Comparison of ENCODE assay signal across 9 cellular contexts in the genomic region with DNA sequence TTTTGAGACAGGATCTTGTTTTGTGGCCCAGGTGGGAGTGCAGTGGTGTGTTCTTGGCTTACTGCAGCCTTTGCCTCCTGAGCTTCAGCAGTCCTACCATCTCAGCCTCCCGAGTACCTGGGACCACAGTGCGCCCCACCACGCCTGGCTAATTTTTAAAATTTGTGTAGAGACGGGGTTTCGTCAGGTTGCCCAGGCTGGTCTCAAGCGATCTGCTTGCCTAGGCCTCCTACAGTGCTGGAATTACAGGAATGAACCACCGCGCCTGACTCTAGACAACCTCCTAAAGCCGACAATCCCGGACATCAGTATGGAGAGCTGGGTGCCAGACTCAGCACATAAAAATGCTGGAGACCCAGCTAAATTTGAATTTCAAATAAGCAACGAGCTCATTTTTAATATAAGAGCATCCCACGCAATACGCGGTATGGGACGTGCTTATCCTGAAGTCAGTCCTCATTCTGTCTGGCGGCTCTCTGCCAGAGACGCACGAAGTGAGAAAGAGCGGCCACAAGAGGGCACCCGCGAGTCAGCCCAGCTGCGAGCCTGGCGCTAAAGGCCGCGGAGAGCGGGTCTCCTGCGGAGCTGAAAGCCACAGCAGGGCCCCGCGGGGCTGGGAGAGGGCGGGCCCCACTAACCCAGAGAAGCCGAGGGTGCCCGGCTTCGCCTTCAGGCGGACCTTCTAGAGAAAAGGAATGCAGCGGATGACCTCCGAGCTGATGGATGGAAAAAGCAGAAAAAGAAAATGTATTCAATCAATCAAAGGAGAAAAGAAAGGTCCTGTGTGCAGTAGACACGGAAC. TPM values are rescaled to one million over a fixed set of nuclear protein-coding genes. Genes with fewer than 3 reads are reported as not detected.
A peak's percentile ranks its signal among the peaks of the same experiment; 100 is the strongest.
DNase-seq lines count a peak whose midpoint lies in the region; ATAC-seq, FAIRE-seq and TF ChIP-seq lines count a peak whose summit lies in the region.
"Had no signal": no experiment of that assay in that cellular context is flagged by ENCODE, and none has a peak within 500 bp of the region (broad histone marks: within the 10 kb centered on the region; RNA-seq: fewer than 3 reads in every experiment).

No MANE protein-coding gene starts in this region.

- no peaks in the 10 kb centered on the region for H3K79me2 ChIP-seq in Karpas-422 (ENCODE audit: low read length)

- TF ChIP-seq EP300 in gastroesophageal sphincter (IDR thresholded peaks at IDR 0.05) (no peak), tibial nerve (IDR thresholded peaks at IDR 0.05) (no peak)

- 3 to 15% methylated on average over 17 of the region's 37 CpGs for WGBS in gastroesophageal sphincter (ENCODE audit: low coverage in 1 of 2), 2 donors
- WGBS in pancreas, 2 donors: 7% methylated on average over 37 of the region's 37 CpGs
- WGBS in tibial nerve, 2 donors: 7 to 8% methylated on average over 34 to 37 of the region's 37 CpGs

- intact Hi-C loops in pancreas (cut with DNase I): no loop called here

- peak overlapping the region; percentile 59 for H3K4me2 ChIP-seq in Karpas-422 (ENCODE audit: low read depth, low read length, poor library complexity, severe bottlenecking)

- H3K4me1 ChIP-seq in Karpas-422 (ENCODE audit: low read length) (peaks cover 26% of the 10 kb centered on the region), SJSA1 (replicated peaks) (peaks cover 3% of the 10 kb centered on the region; the same call in 1 of the 2 replicates), gastroesophageal sphincter (peaks cover 3 to 28% (median 17%) of the 10 kb centered on the region in 3 donors), pancreas (peaks cover 0 to 8% (median 7%) of the 10 kb centered on the region in 3 donors), tibial nerve (peaks cover 0 to 33% (median 17%) of the 10 kb centered on the region in 4 donors)

- peak overlapping the region; percentile 56 for H3K9ac ChIP-seq in Karpas-422 (ENCODE audit: low read length)

- FAIRE-seq in pancreas (lab: Jason Lieb, UNC): no peak

- no peak overlapping the region for H3K4me3 ChIP-seq in Karpas-422 (ENCODE audit: low read length)
- H3K4me3 ChIP-seq in SJSA1: no peak overlapping the region
- H3K4me3 ChIP-seq in gastroesophageal sphincter: peak overlapping the region in 1 of 2 donors; percentile 35
- peak overlapping the region in 2 of 4 donors; percentile 17 to 33 for H3K4me3 ChIP-seq in pancreas
- peak overlapping the region in 2 of 4 donors; percentile 22 to 31 for H3K4me3 ChIP-seq in tibial nerve

- DNase-seq in EH (ENCODE audit: low read depth) (peak; percentile 85), Karpas-422 (peak; percentile 95), SJSA1 (ENCODE audit: low read depth in 1 of 2, low spot score in 2 of 2) (peak; percentile 77 to 82), activated gamma-delta T cell (lab: John Stamatoyannopoulos, UW) (peak; percentile 49), pancreas (peak; percentile 77 to 97 (median 91)), tibial nerve (ENCODE audit: low spot score in 2 of 2) (peak; percentile 68 to 77)

- H3K27ac ChIP-seq in Karpas-422 (ENCODE audit: low read length) (no peak overlapping the region), SJSA1 (no peak overlapping the region), gastroesophageal sphincter (no peak overlapping the region), pancreas (no peak overlapping the region), tibial nerve (no peak overlapping the region)

- H3K36me3 ChIP-seq in Karpas-422 (ENCODE audit: insufficient read depth, low read length): no peaks in the 10 kb centered on the region
- no peaks in the 10 kb centered on the region for H3K36me3 ChIP-seq in SJSA1
- H3K36me3 ChIP-seq in gastroesophageal sphincter: no peaks in the 10 kb centered on the region
- no peaks in the 10 kb centered on the region for H3K36me3 ChIP-seq in pancreas
- H3K36me3 ChIP-seq in tibial nerve: no peaks in the 10 kb centered on the region

- ATAC-seq in GM21737 (IDR thresholded peaks at IDR 0.05; ENCODE audit: unreplicated experiment): peak; percentile 86
- ATAC-seq in gastroesophageal sphincter: peak; percentile 85
- peak; percentile 80 to 93 (median 89) for ATAC-seq in pancreas

- no peak overlapping the region for H2AFZ ChIP-seq in Karpas-422 (ENCODE audit: low read length)

- H4K20me1 ChIP-seq in Karpas-422 (ENCODE audit: insufficient read depth, low read depth, low read length): no peaks in the 10 kb centered on the region; the same call in 1 of the 2 replicates

- no peaks in the 10 kb centered on the region for H3K27me3 ChIP-seq in Karpas-422 (ENCODE audit: low read length)
- H3K27me3 ChIP-seq in SJSA1 (replicated peaks): peaks cover 66% of the 10 kb centered on the region
- peaks cover 88% of the 10 kb centered on the region for H3K27me3 ChIP-seq in gastroesophageal sphincter
- H3K27me3 ChIP-seq in pancreas: peaks cover 0 to 25% (median 15%) of the 10 kb centered on the region in 4 donors
- H3K27me3 ChIP-seq in tibial nerve: peaks cover 0 to 80% of the 10 kb centered on the region in 2 donors

- peak in 3 of 4 experiments; percentile 85 to 96 (median 85) for TF ChIP-seq CTCF in gastroesophageal sphincter (IDR thresholded peaks at IDR 0.05)
- peak; percentile 94 to 98 (median 96) for TF ChIP-seq CTCF in pancreas (IDR thresholded peaks at IDR 0.05)
- peak; percentile 87 to 97 (median 92) for TF ChIP-seq CTCF in tibial nerve (IDR thresholded peaks at IDR 0.05)

- TF ChIP-seq POLR2A in gastroesophageal sphincter (IDR thresholded peaks at IDR 0.05) (no peak), tibial nerve (IDR thresholded peaks at IDR 0.05) (no peak)

- H3K9me3 ChIP-seq in Karpas-422 (ENCODE audit: low read length) (no peaks in the 10 kb centered on the region), SJSA1 (replicated peaks) (no peaks in the 10 kb centered on the region), gastroesophageal sphincter (no peaks in the 10 kb centered on the region), pancreas (no peaks in the 10 kb centered on the region), tibial nerve (no peaks in the 10 kb centered on the region)

- H3K9me2 ChIP-seq in Karpas-422 (replicated peaks; ENCODE audit: insufficient read depth, low read length): no peaks in the 10 kb centered on the region

RNA-seq across cellular contexts. Expression of gene CALY, which starts 7.1 kb away (rescaled TPM):
- not detected in 2 replicates for total RNA-seq in Karpas-422 (2014; rRNA removed; shearing (Covaris generic); ENCODE audit: low replicate concordance)
- not detected in 2 replicates for total RNA-seq in SJSA1 (2014; rRNA removed; shearing (Covaris generic))
- total RNA-seq in gastroesophageal sphincter (1 to 10 TPM in 2 of 4 donors, under 1 TPM in 1, not detected in 1; 0.47 to 1.5 (median 1.5) TPM), pancreas (1 to 10 TPM in 4 of 6 donors, under 1 TPM in 2; 0.75 to 7.0 (median 2.3) TPM), tibial nerve (1 to 10 TPM in 2 of 4 donors, under 1 TPM in 1, not detected in 1; 0.60 to 4.4 (median 1.2) TPM)
- polyA plus RNA-seq in pancreas: 10 to 100 TPM in 1 of 2 donors, 1 to 10 TPM in 1; 3.7 to 17.8 TPM

RNA-seq across cellular contexts. Expression of gene PRAP1, which starts 17.6 kb away (rescaled TPM):
- not detected in 2 replicates for total RNA-seq in Karpas-422 (2014; rRNA removed; shearing (Covaris generic); ENCODE audit: low replicate concordance)
- not detected in 2 replicates for total RNA-seq in SJSA1 (2014; rRNA removed; shearing (Covaris generic))
- total RNA-seq in gastroesophageal sphincter: not detected
- not detected for total RNA-seq in pancreas
- polyA plus RNA-seq in pancreas: not detected
- total RNA-seq in tibial nerve: 10 to 100 TPM in 3 of 4 donors, 1 to 10 TPM in 1; 9.8 to 29.4 (median 16.6) TPM
- total RNA-seq: temporal lobe had no signal

RNA-seq across cellular contexts. Expression of gene ZNF511, which starts 20.9 kb away (rescaled TPM):
- 14.0 and 38.6 TPM in 2 replicates for total RNA-seq in Karpas-422 (2014; rRNA removed; shearing (Covaris generic); ENCODE audit: low replicate concordance)
- total RNA-seq in SJSA1 (2014; rRNA removed; shearing (Covaris generic)): 22.7 and 37.9 TPM in 2 replicates
- total RNA-seq in gastroesophageal sphincter: 10 to 100 TPM; 15.1 to 42.2 (median 25.4) TPM
- total RNA-seq in pancreas: 10 to 100 TPM; 13.3 to 18.7 (median 16.3) TPM
- 10 to 100 TPM; 28.1 to 40.3 TPM for polyA plus RNA-seq in pancreas
- total RNA-seq in tibial nerve: 10 to 100 TPM; 29.3 to 44.8 (median 35.0) TPM

RNA-seq across cellular contexts. Expression of gene TUBGCP2, which starts 20.9 kb away (rescaled TPM):
- total RNA-seq in Karpas-422 (2014; rRNA removed; shearing (Covaris generic); ENCODE audit: low replicate concordance): 21.4 and 29.5 TPM in 2 replicates
- 49.7 and 74.3 TPM in 2 replicates for total RNA-seq in SJSA1 (2014; rRNA removed; shearing (Covaris generic))
- total RNA-seq in gastroesophageal sphincter (10 to 100 TPM; 35.8 to 47.3 (median 38.8) TPM), pancreas (10 to 100 TPM; 23.5 to 33.3 (median 28.9) TPM), tibial nerve (10 to 100 TPM; 35.8 to 73.5 (median 45.7) TPM)
- polyA plus RNA-seq in pancreas: 100 to 1,000 TPM in 1 of 2 donors, 10 to 100 TPM in 1; 97.5 to 161 TPM

RNA-seq across cellular contexts. Expression of gene FUOM, which starts 28.2 kb away (rescaled TPM):
- total RNA-seq in Karpas-422 (2014; rRNA removed; shearing (Covaris generic); ENCODE audit: low replicate concordance): 0.97 and 1.5 TPM in 2 replicates
- 2.5 and 6.2 TPM in 2 replicates for total RNA-seq in SJSA1 (2014; rRNA removed; shearing (Covaris generic))
- total RNA-seq in gastroesophageal sphincter: 10 to 100 TPM in 2 of 4 donors, 1 to 10 TPM in 2; 5.4 to 15.7 (median 10.8) TPM
- 10 to 100 TPM in 2 of 6 donors, 1 to 10 TPM in 4; 6.3 to 19.2 (median 6.7) TPM for total RNA-seq in pancreas
- 10 to 100 TPM; 18.0 to 18.6 TPM for polyA plus RNA-seq in pancreas
- 10 to 100 TPM; 44.1 to 59.4 (median 49.3) TPM for total RNA-seq in tibial nerve

Comparison
In these comparisons a context has a peak if more than half of its experiments do, and no peak if none do; other contexts are left out.
1. RNA of gene PRAP1, which starts 17.6 kb away (total RNA-seq): 9.8 to 29.4 TPM in tibial nerve; not detected in Karpas-422, not detected in SJSA1, not detected in gastroesophageal sphincter and not detected in pancreas; every median in the first group is over 10 times any median in the second.
2. Peak in every context shown above with its lines, with median percentiles within 50 percentile points of each other: DNase-seq, ATAC-seq and CTCF ChIP-seq.